Comparison of ENCODE assay signal across 8 cellular contexts in the genomic region with DNA sequence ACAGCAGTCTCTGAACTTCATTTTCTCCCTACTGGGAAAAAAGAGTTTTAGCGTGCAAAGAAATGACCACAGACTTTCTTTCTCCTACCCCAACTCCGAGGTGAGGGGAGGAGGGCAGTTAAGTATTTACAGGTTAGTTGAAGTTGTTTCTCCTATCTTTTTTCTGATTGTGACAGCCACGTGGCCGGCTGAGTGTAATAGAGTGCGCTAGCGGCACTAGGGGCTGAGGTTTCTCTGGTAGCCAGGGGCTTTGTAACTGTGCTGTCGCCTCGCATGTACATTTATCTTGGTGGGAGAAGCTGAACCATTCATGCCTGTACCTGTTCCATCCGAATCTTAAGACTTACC. TPM values are rescaled to one million over a fixed set of nuclear protein-coding genes. Genes with fewer than 3 reads are reported as not detected.
A peak's percentile ranks its signal among the peaks of the same experiment; 100 is the strongest.
DNase-seq lines count a peak whose midpoint lies in the region; ATAC-seq and TF ChIP-seq lines count a peak whose summit lies in the region.

No MANE protein-coding gene starts in this region.

- POLR2A ChIA-PET in naive thymus-derived CD4-positive, alpha-beta T cell (lab: Charles Lee) = no interaction called here

- H3K4me1 ChIP-seq in BLaER1 treated with 17β-estradiol and CSF1 and Interleukin-3, amounts not matched to agents 10 nM and 100 nM = peaks cover 32 to 60% (median 50%) of the 10 kb centered on the region in 10 experiments
- H3K4me1 ChIP-seq in duodenal mucosa (ENCODE audit: control insufficient read depth in 1 of 2, insufficient read depth in 2 of 2, low read length in 2 of 2) = peaks cover 13 to 30% of the 10 kb centered on the region in 2 donors
- peaks cover 25 to 46% of the 10 kb centered on the region in 2 donors for H3K4me1 ChIP-seq in naive thymus-derived CD4-positive, alpha-beta T cell (ENCODE audit: control insufficient read depth in 2 of 2, insufficient read depth in 2 of 2, low read length in 2 of 2)

- CTCF ChIA-PET in naive thymus-derived CD4-positive, alpha-beta T cell (lab: Charles Lee) = no interaction called here

- peaks cover 30 to 57% (median 50%) of the 10 kb centered on the region in 7 donors for H3K4me1 Mint-ChIP-seq in naive thymus-derived CD4-positive, alpha-beta T cell
- H3K4me1 Mint-ChIP-seq in type B pancreatic cell (ENCODE audit: unreplicated experiment) = peaks cover 11% of the 10 kb centered on the region

- intact Hi-C loops in naive thymus-derived CD4-positive, alpha-beta T cell (cut with micrococcal nuclease) = loop anchor here in 1 of 2 donors (2.0 kb wide), 1 partner anchor 15 kb away; no protein-coding TSS in a partner anchor

- peak overlapping the region; percentile 85 to 99 (median 95) for H3K4me3 Mint-ChIP-seq in naive thymus-derived CD4-positive, alpha-beta T cell
- peak overlapping the region; percentile 94 for H3K4me3 Mint-ChIP-seq in type B pancreatic cell

- no peaks in the 10 kb centered on the region for H3K27me3 Mint-ChIP-seq in naive thymus-derived CD4-positive, alpha-beta T cell
- no peaks in the 10 kb centered on the region for H3K27me3 Mint-ChIP-seq in type B pancreatic cell

- no peak for DNase-seq in Jurkat, Clone E6-1 (ENCODE audit: low read depth, low spot score)
- DNase-seq in WERI-Rb-1 (peak; percentile 48), type B pancreatic cell (ENCODE audit: extremely low spot score, unreplicated experiment) (no peak)
- peak in 5 of 9 donors; percentile 16 to 35 (median 23) for DNase-seq in naive thymus-derived CD4-positive, alpha-beta T cell

- H3K27ac ChIP-seq in BLaER1 treated with 17β-estradiol and CSF1 and Interleukin-3, amounts not matched to agents 10 nM and 100 nM = peak overlapping the region; percentile 33 to 100 (median 97); a peak in 21 of 22 replicates
- H3K27ac ChIP-seq in WERI-Rb-1 (peak overlapping the region; percentile 78), duodenal mucosa (ENCODE audit: low read depth, low read length) (peak overlapping the region; percentile 87)
- H3K27ac ChIP-seq in naive thymus-derived CD4-positive, alpha-beta T cell (ENCODE audit: low read depth, low read length) = peak overlapping the region; percentile 91

- peak overlapping the region; percentile 93 to 98 (median 96) for H3K27ac Mint-ChIP-seq in naive thymus-derived CD4-positive, alpha-beta T cell
- H3K27ac Mint-ChIP-seq in type B pancreatic cell = peak overlapping the region; percentile 87

- H3K9ac ChIP-seq in BLaER1 treated with 17β-estradiol and CSF1 and Interleukin-3, amounts not matched to agents 10 nM and 100 nM = peak overlapping the region; percentile 91 to 100 (median 98)
- H3K9ac ChIP-seq in duodenal mucosa (ENCODE audit: low read depth in 1 of 2, low read length in 2 of 2) = peak overlapping the region; percentile 89 to 94

- peaks cover 0 to 8% (median 0%) of the 10 kb centered on the region in 11 experiments; a peak in 2 of 22 replicates for H3K36me3 ChIP-seq in BLaER1 treated with 17β-estradiol and CSF1 and Interleukin-3, amounts not matched to agents 10 nM and 100 nM
- H3K36me3 ChIP-seq in WERI-Rb-1 = peaks cover 3% of the 10 kb centered on the region; the same call in 1 of the 2 replicates
- no peaks in the 10 kb centered on the region for H3K36me3 ChIP-seq in duodenal mucosa (ENCODE audit: control insufficient read depth in 1 of 2, insufficient read depth in 2 of 2, low read length in 2 of 2)
- H3K36me3 ChIP-seq in naive thymus-derived CD4-positive, alpha-beta T cell (ENCODE audit: control insufficient read depth in 2 of 3, insufficient read depth in 3 of 3, low read length in 3 of 3) = peaks cover 0 to 8% (median 0%) of the 10 kb centered on the region in 3 experiments

- ATAC-seq in GM18907 (IDR thresholded peaks at IDR 0.05; ENCODE audit: unreplicated experiment) (peak; percentile 28), HG03521 (IDR thresholded peaks at IDR 0.05; ENCODE audit: unreplicated experiment) (no peak)
- ATAC-seq in naive thymus-derived CD4-positive, alpha-beta T cell = no peak

- peaks cover 0 to 2% (median 0%) of the 10 kb centered on the region in 11 donors for H3K9me3 Mint-ChIP-seq in naive thymus-derived CD4-positive, alpha-beta T cell
- no peaks in the 10 kb centered on the region for H3K9me3 Mint-ChIP-seq in type B pancreatic cell

- H4K20me1 ChIP-seq in BLaER1 treated with 17β-estradiol and CSF1 and Interleukin-3, amounts not matched to agents 10 nM and 100 nM = peaks cover 0 to 41% (median 14%) of the 10 kb centered on the region in 11 experiments; a peak in 11 of 22 replicates

- peaks cover 3 to 19% (median 7%) of the 10 kb centered on the region in 5 donors for H3K36me3 Mint-ChIP-seq in naive thymus-derived CD4-positive, alpha-beta T cell
- H3K36me3 Mint-ChIP-seq in type B pancreatic cell = peaks cover 4% of the 10 kb centered on the region

- H3K4me2 ChIP-seq in BLaER1 treated with 17β-estradiol and CSF1 and Interleukin-3, amounts not matched to agents 10 nM and 100 nM = peak overlapping the region; percentile 78 to 94 (median 87)

- H3K27me3 ChIP-seq in BLaER1 treated with 17β-estradiol and CSF1 and Interleukin-3, amounts not matched to agents 10 nM and 100 nM = no peaks in the 10 kb centered on the region
- H3K27me3 ChIP-seq in WERI-Rb-1 (ENCODE audit: insufficient read depth, low read depth, severe bottlenecking) = no peaks in the 10 kb centered on the region
- H3K27me3 ChIP-seq in duodenal mucosa (ENCODE audit: control insufficient read depth in 1 of 2, insufficient read depth in 2 of 2, low read length in 2 of 2) = no peaks in the 10 kb centered on the region
- no peaks in the 10 kb centered on the region for H3K27me3 ChIP-seq in naive thymus-derived CD4-positive, alpha-beta T cell (ENCODE audit: control insufficient read depth in 2 of 2, insufficient read depth in 2 of 2, low read length in 2 of 2)

- peaks cover 4 to 8% (median 5%) of the 10 kb centered on the region in 11 experiments; a peak in 14 of 22 replicates for H3K9me3 ChIP-seq in BLaER1 treated with 17β-estradiol and CSF1 and Interleukin-3, amounts not matched to agents 10 nM and 100 nM (replicated peaks in 1 of 11)
- H3K9me3 ChIP-seq in WERI-Rb-1 (ENCODE audit: severe bottlenecking) (peaks cover 3% of the 10 kb centered on the region), duodenal mucosa (ENCODE audit: control insufficient read depth in 1 of 2, low read length in 2 of 2) (no peaks in the 10 kb centered on the region)
- H3K9me3 ChIP-seq in naive thymus-derived CD4-positive, alpha-beta T cell (ENCODE audit: control insufficient read depth in 2 of 3, low read length in 3 of 3) = no peaks in the 10 kb centered on the region

- H3K4me3 ChIP-seq in BLaER1 treated with 17β-estradiol and CSF1 and Interleukin-3, amounts not matched to agents 10 nM and 100 nM = peak overlapping the region; percentile 86 to 99 (median 94)
- peak overlapping the region; percentile 70 for H3K4me3 ChIP-seq in Jurkat, Clone E6-1 (ENCODE audit: low read length)
- H3K4me3 ChIP-seq in WERI-Rb-1 (ENCODE audit: low read depth, low read length) (peak overlapping the region; percentile 73), duodenal mucosa (ENCODE audit: low read depth in 1 of 2, low read length in 2 of 2) (peak overlapping the region; percentile 86 to 99)
- peak overlapping the region; percentile 76 for H3K4me3 ChIP-seq in naive thymus-derived CD4-positive, alpha-beta T cell (ENCODE audit: low read length)

- TF ChIP-seq CTCF in WERI-Rb-1 (IDR thresholded peaks at IDR 0.05; ENCODE audit: low read depth, low read length) = no peak
- no peak for TF ChIP-seq CTCF in type B pancreatic cell (conservative IDR thresholded peaks at IDR 0.05)

RNA-seq across cellular contexts. Expression of gene FOXN2, which starts 1.3 kb away (rescaled TPM):
- 5.4 TPM for polyA plus RNA-seq in Jurkat, Clone E6-1 (2012; ENCODE audit: insufficient read depth, insufficient read length)
- 10 to 100 TPM; 35.5 to 61.1 (median 52.2) TPM for total RNA-seq in naive thymus-derived CD4-positive, alpha-beta T cell
- polyA plus RNA-seq in naive thymus-derived CD4-positive, alpha-beta T cell = 10 to 100 TPM; 36.2 to 39.8 TPM
- 16.7 and 17.4 TPM in 2 replicates for total RNA-seq in type B pancreatic cell (ENCODE audit: low replicate concordance)

Comparison
In these comparisons a context has a peak if more than half of its experiments do, and no peak if none do; other contexts are left out.
1. DNase-seq: peak in WERI-Rb-1 (single experiment) and naive thymus-derived CD4-positive, alpha-beta T cell (5 of 9); none in Jurkat, Clone E6-1 (single experiment) and type B pancreatic cell (single experiment).
2. Peak in every context shown above with its lines, with median percentiles within 50 percentile points of each other: H3K27ac ChIP-seq and H3K4me3 ChIP-seq.